Comparison of ENCODE assay signal across 8 cellular contexts in genomic region chr16:1054660-1055556, GRCh38. TPM values are rescaled to one million over a fixed set of nuclear protein-coding genes. Genes with fewer than 3 reads are reported as not detected.
A peak's percentile ranks its signal among the peaks of the same experiment; 100 is the strongest.
DNase-seq lines count a peak whose midpoint lies in the region; ATAC-seq and TF ChIP-seq lines count a peak whose summit lies in the region.
"Had no signal": no experiment of that assay in that cellular context is flagged by ENCODE, and none has a peak within 500 bp of the region (broad histone marks: within the 10 kb centered on the region; RNA-seq: fewer than 3 reads in every experiment).

No MANE protein-coding gene starts in this region.

- no peaks in the 10 kb centered on the region for H3F3A ChIP-seq in MM.1S (ENCODE audit: insufficient read depth, low read length)

- H3K4me3 Mint-ChIP-seq in activated naive CD4-positive, alpha-beta T cell treated with anti-CD3 and anti-CD28 coated beads for 36 hours, result no peak overlapping the region
- H3K4me3 Mint-ChIP-seq: activated B cell treated with CpG ODN at 0.5 μM for 24 hours had no signal

- no peaks in the 10 kb centered on the region for H4K20me1 ChIP-seq in MM.1S (ENCODE audit: insufficient read depth, low read length)

- H3K27ac ChIP-seq in MM.1S (ENCODE audit: low read length), result no peak overlapping the region

- H3K9me3 ChIP-seq in MM.1S (replicated peaks; ENCODE audit: insufficient read depth, low read length), result no peaks in the 10 kb centered on the region

- TF ChIP-seq CTCF in GM10248 (IDR thresholded peaks at IDR 0.05; ENCODE audit: control extremely low read depth, extremely low read depth, low read depth, missing control alignments), result peak; percentile 73
- TF ChIP-seq CTCF in MM.1S (IDR thresholded peaks at IDR 0.05; ENCODE audit: low read length), result peak; percentile 68

- intact Hi-C loops in activated naive CD4-positive, alpha-beta T cell treated with anti-CD3 and anti-CD28 coated beads for 36 hours (cut with micrococcal nuclease), result loop anchor here (1.0 to 5.0 kb wide), 3 partner anchors 58 to 343 kb away; no protein-coding TSS in a partner anchor
- intact Hi-C loops in head of caudate nucleus (cut with DNase I), result loop anchor here (1.0 kb wide), 1 partner anchor 242 kb away; no protein-coding TSS in a partner anchor

- H3K4me1 Mint-ChIP-seq in activated naive CD4-positive, alpha-beta T cell treated with anti-CD3 and anti-CD28 coated beads for 36 hours (ENCODE audit: low read depth), result no peaks in the 10 kb centered on the region
- H3K4me1 Mint-ChIP-seq: activated B cell treated with CpG ODN at 0.5 μM for 24 hours had no signal

- POLR2A ChIA-PET in GM10248 (lab: Yijun Ruan, JAX), result no interaction called here

- H3K36me3 ChIP-seq in MM.1S (replicated peaks; ENCODE audit: insufficient read depth, low read length), result no peaks in the 10 kb centered on the region

- H3K9me3 Mint-ChIP-seq in activated naive CD4-positive, alpha-beta T cell treated with anti-CD3 and anti-CD28 coated beads for 36 hours, result peaks cover 4% of the 10 kb centered on the region

- no peak overlapping the region for H3K9ac ChIP-seq in MM.1S (ENCODE audit: low read length)

- H3K4me2 ChIP-seq in MM.1S (ENCODE audit: low read depth, low read length), result no peak overlapping the region

- H3K4me1 ChIP-seq in MM.1S (ENCODE audit: low read length), result no peaks in the 10 kb centered on the region

- no peaks in the 10 kb centered on the region for H3K9me2 ChIP-seq in MM.1S (replicated peaks; ENCODE audit: insufficient read depth, low read length)

- CTCF ChIA-PET in GM10248 (lab: Yijun Ruan, JAX), result interaction anchor here (1.0 to 2.4 kb wide), 4 partner anchors 7 to 342 kb away, joined by 3 to 11 read pairs (median 3); no protein-coding TSS in a partner anchor
- CTCF ChIA-PET in activated naive CD4-positive, alpha-beta T cell treated with anti-CD3 and anti-CD28 coated beads for 36 hours (lab: Charles Lee), result interaction anchor here (1.0 to 1.7 kb wide), 2 partner anchors 91 to 170 kb away, joined by 3 to 4 read pairs; no protein-coding TSS in a partner anchor

- H3K27ac Mint-ChIP-seq in activated naive CD4-positive, alpha-beta T cell treated with anti-CD3 and anti-CD28 coated beads for 36 hours, result no peak overlapping the region
- H3K27ac Mint-ChIP-seq: activated B cell treated with CpG ODN at 0.5 μM for 24 hours had no signal

- peaks cover 90% of the 10 kb centered on the region for H3K27me3 ChIP-seq in MM.1S (replicated peaks; ENCODE audit: insufficient read depth, low read length)

- H3K79me2 ChIP-seq in MM.1S (ENCODE audit: low read length), result no peaks in the 10 kb centered on the region

- no peaks in the 10 kb centered on the region for H3K27me3 Mint-ChIP-seq in activated naive CD4-positive, alpha-beta T cell treated with anti-CD3 and anti-CD28 coated beads for 36 hours (ENCODE audit: low read depth)

- ATAC-seq in HG02623 (IDR thresholded peaks at IDR 0.05; ENCODE audit: unreplicated experiment), result no peak

- DNase-seq in GM10248 (ENCODE audit: extremely low spot score), result peak; percentile 72
- peak; percentile 12 for DNase-seq in MM.1S
- peak; percentile 49 for DNase-seq in activated naive CD4-positive, alpha-beta T cell treated with anti-CD3 and anti-CD28 coated beads for 36 hours
- DNase-seq in head of caudate nucleus, result peak; percentile 63 to 93 (median 84)
- peak; percentile 3 for DNase-seq in renal cortical epithelial cell (ENCODE audit: low read depth)
- DNase-seq in central memory CD4-positive, alpha-beta T cell, result no peak
- DNase-seq: activated B cell treated with CpG ODN at 0.5 μM for 24 hours had no signal

- no peak overlapping the region for H2AFZ ChIP-seq in MM.1S (ENCODE audit: low read length)

- H3K36me3 Mint-ChIP-seq in activated naive CD4-positive, alpha-beta T cell treated with anti-CD3 and anti-CD28 coated beads for 36 hours (ENCODE audit: low read depth), result no peaks in the 10 kb centered on the region

- no peak overlapping the region for H3K4me3 ChIP-seq in MM.1S (ENCODE audit: low read length)

RNA-seq across cellular contexts. Expression of gene SSTR5, which starts 17.6 kb away (rescaled TPM):
- total RNA-seq in activated naive CD4-positive, alpha-beta T cell treated with anti-CD3 and anti-CD28 coated beads for 36 hours, result not detected
- 0.40 TPM in 1 of 2 replicates, not detected in the other for total RNA-seq in renal cortical epithelial cell
- total RNA-seq: activated B cell treated with CpG ODN at 0.5 μM for 24 hours had no signal

RNA-seq across cellular contexts. Expression of gene C1QTNF8, which starts 41.1 kb away (rescaled TPM):
- total RNA-seq in activated naive CD4-positive, alpha-beta T cell treated with anti-CD3 and anti-CD28 coated beads for 36 hours, result not detected
- not detected in 2 replicates for total RNA-seq in renal cortical epithelial cell
- total RNA-seq: activated B cell treated with CpG ODN at 0.5 μM for 24 hours had no signal
